ENCODE assay signal across 8 cellular contexts in the genomic region with DNA sequence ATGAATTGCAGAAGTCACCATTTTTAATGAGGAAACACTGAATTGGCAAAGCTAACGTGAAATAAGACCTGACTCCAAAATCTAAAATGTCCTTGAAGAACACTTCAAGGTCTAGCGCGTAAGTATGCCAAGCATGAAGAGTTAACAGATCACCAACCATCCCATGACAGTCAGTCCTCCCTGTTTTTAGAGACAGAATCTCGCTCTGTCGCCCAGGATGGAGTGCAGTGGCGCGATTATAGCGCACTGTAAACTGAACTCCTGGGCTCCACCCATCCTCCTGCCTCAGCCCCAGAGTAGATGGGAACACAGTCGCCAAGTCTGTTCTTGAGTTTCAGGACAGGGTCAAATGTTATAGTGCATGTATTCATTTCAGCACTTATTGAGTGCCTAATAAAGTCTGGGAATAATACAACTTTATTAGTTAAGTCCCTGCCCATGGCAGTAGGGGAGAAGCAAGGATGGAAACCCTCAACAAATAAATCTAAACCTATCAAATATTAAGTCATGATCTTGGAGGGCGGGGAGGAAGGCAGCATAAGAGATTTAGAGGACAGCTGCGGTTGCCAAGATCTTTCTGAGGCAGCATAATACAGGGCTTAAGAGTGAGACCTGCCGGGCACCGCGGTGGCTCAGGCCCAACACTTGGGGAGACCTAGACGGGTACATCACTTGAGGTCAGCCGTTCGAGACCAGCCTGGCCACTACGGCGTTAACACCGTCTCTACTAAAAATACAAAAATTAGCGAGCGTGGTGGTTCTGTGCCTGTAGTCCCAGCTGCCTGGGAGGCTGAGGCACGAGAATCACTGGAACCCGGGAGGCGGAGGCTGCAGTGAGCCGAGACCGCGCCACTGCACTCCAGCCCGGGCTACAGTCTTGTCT. TPM values are rescaled to one million over a fixed set of nuclear protein-coding genes. Genes with fewer than 3 reads are reported as not detected.
DNase-seq lines count a peak whose midpoint lies in the region; ATAC-seq and TF ChIP-seq lines count a peak whose summit lies in the region.

No MANE protein-coding gene starts in this region.

- CTCF ChIA-PET in activated naive CD4-positive, alpha-beta T cell treated with anti-CD3 and anti-CD28 coated beads for 36 hours (lab: Charles Lee), result no interaction called here

- H3K27me3 Mint-ChIP-seq in activated naive CD4-positive, alpha-beta T cell treated with anti-CD3 and anti-CD28 coated beads for 36 hours (ENCODE audit: low read depth), result no peaks in the 10 kb centered on the region
- no peaks in the 10 kb centered on the region for H3K27me3 Mint-ChIP-seq in activated T-helper 17 cell treated with anti-CD3 and anti-CD28 coated beads, Interleukin-2, amount 50 U/mL, for 72 hours

- WGBS in testis, 2 donors, result 40 to 43% methylated on average over 29 of the region's 29 CpGs

- no peak for TF ChIP-seq POLR2A in testis (IDR thresholded peaks at IDR 0.05)

- intact Hi-C loops in activated naive CD4-positive, alpha-beta T cell treated with anti-CD3 and anti-CD28 coated beads for 36 hours (cut with micrococcal nuclease), result no loop called here
- intact Hi-C loops in testis (cut with DNase I; ENCODE audit: low total_unique reads), result no loop called here

- peaks cover 21% of the 10 kb centered on the region for H3K36me3 Mint-ChIP-seq in activated naive CD4-positive, alpha-beta T cell treated with anti-CD3 and anti-CD28 coated beads for 36 hours (ENCODE audit: low read depth)
- H3K36me3 Mint-ChIP-seq in activated T-helper 17 cell treated with anti-CD3 and anti-CD28 coated beads, Interleukin-2, amount 50 U/mL, for 72 hours (ENCODE audit: low read depth), result peaks cover 44% of the 10 kb centered on the region

- H3K4me3 ChIP-seq in iPS-20b (ENCODE audit: low read length), result peak overlapping the region; percentile 89
- H3K4me3 ChIP-seq in testis, result peak overlapping the region; percentile 86 to 91

- H3K27ac Mint-ChIP-seq in activated naive CD4-positive, alpha-beta T cell treated with anti-CD3 and anti-CD28 coated beads for 36 hours, result peak overlapping the region; percentile 99
- H3K27ac Mint-ChIP-seq in activated T-helper 17 cell treated with anti-CD3 and anti-CD28 coated beads, Interleukin-2, amount 50 U/mL, for 72 hours, result peak overlapping the region; percentile 100

- peaks cover 18% of the 10 kb centered on the region for H3K36me3 ChIP-seq in iPS-20b (ENCODE audit: insufficient read depth, low read depth, low read length)
- no peaks in the 10 kb centered on the region for H3K36me3 ChIP-seq in testis (ENCODE audit: low read depth, missing control alignments)

- H3K9ac ChIP-seq in iPS-20b (ENCODE audit: low read depth, low read length), result peak overlapping the region; percentile 100

- H3K9me3 Mint-ChIP-seq in activated naive CD4-positive, alpha-beta T cell treated with anti-CD3 and anti-CD28 coated beads for 36 hours, result no peaks in the 10 kb centered on the region
- no peaks in the 10 kb centered on the region for H3K9me3 Mint-ChIP-seq in activated T-helper 17 cell treated with anti-CD3 and anti-CD28 coated beads, Interleukin-2, amount 50 U/mL, for 72 hours

- H3K9me3 ChIP-seq in iPS-20b (ENCODE audit: insufficient read depth, low read depth, low read length) (no peaks in the 10 kb centered on the region), testis (no peaks in the 10 kb centered on the region)

- H3K27ac ChIP-seq in iPS-20b (ENCODE audit: low read length), result no peak overlapping the region
- H3K27ac ChIP-seq in testis, result peak overlapping the region; percentile 96 to 97

- H3K27me3 ChIP-seq in iPS-20b (ENCODE audit: insufficient read depth, low read length) (no peaks in the 10 kb centered on the region), testis (no peaks in the 10 kb centered on the region)

- H3K4me3 Mint-ChIP-seq in activated naive CD4-positive, alpha-beta T cell treated with anti-CD3 and anti-CD28 coated beads for 36 hours, result peak overlapping the region; percentile 86
- peak overlapping the region; percentile 88 for H3K4me3 Mint-ChIP-seq in activated T-helper 17 cell treated with anti-CD3 and anti-CD28 coated beads, Interleukin-2, amount 50 U/mL, for 72 hours

- peaks cover 6% of the 10 kb centered on the region; the same call in 1 of the 2 replicates for H3K4me1 ChIP-seq in iPS-20b (ENCODE audit: insufficient read depth, low read length)
- H3K4me1 ChIP-seq in testis, result peaks cover 11% of the 10 kb centered on the region

- peaks cover 42% of the 10 kb centered on the region for H3K4me1 Mint-ChIP-seq in activated naive CD4-positive, alpha-beta T cell treated with anti-CD3 and anti-CD28 coated beads for 36 hours (ENCODE audit: low read depth)
- peaks cover 21% of the 10 kb centered on the region for H3K4me1 Mint-ChIP-seq in activated T-helper 17 cell treated with anti-CD3 and anti-CD28 coated beads, Interleukin-2, amount 50 U/mL, for 72 hours

- ATAC-seq in HG03103 (IDR thresholded peaks at IDR 0.05; ENCODE audit: low read depth, unreplicated experiment), result peak; percentile 1
- peak; percentile 1 for ATAC-seq in activated T-helper 17 cell treated with anti-CD3 and anti-CD28 coated beads, Interleukin-2, amount 50 U/mL, for 72 hours (replicated peaks)

- TF ChIP-seq CTCF in testis (IDR thresholded peaks at IDR 0.05), result no peak

- no peak for DNase-seq in activated naive CD4-positive, alpha-beta T cell treated with anti-CD3 and anti-CD28 coated beads for 36 hours
- no peak for DNase-seq in activated naive CD4-positive, alpha-beta T cell treated with anti-CD3 and anti-CD28 coated beads, Interleukin-2, amount 50 U/mL, for 16 hours
- DNase-seq in testis (no peak), HT-29 (ENCODE audit: low spot score) (no peak), CD1c-positive myeloid dendritic cell (ENCODE audit: extremely low spot score) (no peak)

RNA-seq across cellular contexts. Expression of gene ATPSCKMT, which starts 1.1 kb away (rescaled TPM):
- total RNA-seq in activated naive CD4-positive, alpha-beta T cell treated with anti-CD3 and anti-CD28 coated beads for 36 hours, result 10 to 100 TPM; 17.0 to 21.5 TPM
- 10 to 100 TPM; 12.9 to 24.9 TPM for total RNA-seq in activated T-helper 17 cell treated with anti-CD3 and anti-CD28 coated beads, Interleukin-2, amount 50 U/mL, for 72 hours
- total RNA-seq in testis, result 10 to 100 TPM; 15.7 to 20.1 TPM
- 10.5 TPM for polyA plus RNA-seq in testis (ENCODE audit: insufficient read depth, low read depth, low replicate concordance)
- total RNA-seq in HT-29 (2014; rRNA removed; shearing (Covaris generic)), result 20.4 and 24.0 TPM in 2 replicates

RNA-seq across cellular contexts. Expression of gene CCT5, which starts 1.5 kb away (rescaled TPM):
- 100 to 1,000 TPM; 414 to 419 TPM for total RNA-seq in activated naive CD4-positive, alpha-beta T cell treated with anti-CD3 and anti-CD28 coated beads for 36 hours
- 100 to 1,000 TPM; 188 to 476 TPM for total RNA-seq in activated T-helper 17 cell treated with anti-CD3 and anti-CD28 coated beads, Interleukin-2, amount 50 U/mL, for 72 hours
- total RNA-seq in testis, result 100 to 1,000 TPM; 155 to 189 TPM
- polyA plus RNA-seq in testis (ENCODE audit: insufficient read depth, low read depth, low replicate concordance), result 299 TPM
- total RNA-seq in HT-29 (2014; rRNA removed; shearing (Covaris generic)), result 594 and 703 TPM in 2 replicates

RNA-seq across cellular contexts. Expression of gene CMBL, which starts 59.1 kb away (rescaled TPM):
- total RNA-seq in activated naive CD4-positive, alpha-beta T cell treated with anti-CD3 and anti-CD28 coated beads for 36 hours, result 1 to 10 TPM; 2.2 to 3.2 TPM
- total RNA-seq in activated T-helper 17 cell treated with anti-CD3 and anti-CD28 coated beads, Interleukin-2, amount 50 U/mL, for 72 hours, result under 1 TPM; 0.80 to 0.82 TPM
- 1 to 10 TPM; 4.3 to 7.2 TPM for total RNA-seq in testis
- polyA plus RNA-seq in testis (ENCODE audit: insufficient read depth, low read depth, low replicate concordance), result 16.1 TPM
- total RNA-seq in HT-29 (2014; rRNA removed; shearing (Covaris generic)), result 8.7 and 12.9 TPM in 2 replicates
